8 cellular contexts compared by ENCODE assay signal in the genomic region with DNA sequence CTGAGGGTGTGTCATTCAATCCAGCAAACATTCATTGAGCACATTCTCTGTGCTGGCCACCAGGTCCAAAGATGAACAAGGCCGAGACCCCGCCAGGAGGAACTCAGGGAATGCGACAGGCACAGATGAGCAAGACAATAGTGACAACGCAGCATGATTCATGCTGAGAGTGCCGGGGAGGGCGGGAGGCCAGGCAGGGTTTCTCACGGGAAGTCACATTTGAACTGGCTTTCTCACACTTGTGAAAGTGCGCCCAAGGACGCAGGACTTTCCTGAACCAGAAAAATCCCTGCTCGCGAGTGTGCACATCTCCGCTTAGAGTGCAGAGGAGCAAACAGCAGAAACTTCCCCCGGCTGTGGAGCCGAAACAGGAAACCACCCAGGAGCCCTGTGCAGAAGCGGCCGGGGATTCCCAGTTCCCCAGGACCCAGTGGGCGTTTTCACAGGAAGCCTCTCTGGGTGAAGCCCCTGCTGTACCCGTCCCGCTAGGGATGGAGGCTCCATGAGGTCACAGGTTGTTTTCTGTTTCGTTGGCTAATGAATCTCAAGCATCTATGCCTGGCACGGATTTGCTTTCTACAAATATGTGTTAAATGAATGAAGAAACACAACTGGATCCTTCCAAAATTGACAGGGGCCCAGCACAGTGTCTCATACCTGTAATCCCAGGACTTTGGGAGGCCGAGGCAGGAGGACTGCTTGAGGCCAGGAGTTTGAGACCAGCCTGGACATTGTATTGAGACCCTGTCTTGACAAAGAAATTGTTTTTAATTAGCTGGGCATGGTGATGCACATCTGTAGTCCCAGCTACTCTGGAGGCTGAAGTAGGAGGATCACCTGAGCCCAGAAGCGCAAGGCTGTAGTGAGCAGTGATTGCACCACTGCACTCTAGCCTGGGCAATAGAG.
A peak's percentile ranks its signal among the peaks of the same experiment; 100 is the strongest.
DNase-seq lines count a peak whose midpoint lies in the region; ATAC-seq and TF ChIP-seq lines count a peak whose summit lies in the region.

No MANE protein-coding gene starts in this region.

- 11 to 16% methylated on average over 15 to 20 of the region's 23 CpGs for WGBS in esophagus squamous epithelium, 2 donors

- intact Hi-C loops in esophagus squamous epithelium (cut with DNase I): no loop called here

- H3K27me3 ChIP-seq in esophagus squamous epithelium: no peaks in the 10 kb centered on the region
- no peaks in the 10 kb centered on the region for H3K27me3 ChIP-seq in neuron (ENCODE audit: insufficient read depth, low read length)

- H3K4me3 ChIP-seq in GM12865 (ENCODE audit: low read depth, low read length): peak overlapping the region; percentile 72
- H3K4me3 ChIP-seq in esophagus squamous epithelium: peak overlapping the region in 3 of 4 donors; percentile 9 to 49 (median 33)
- H3K4me3 ChIP-seq in neuron (ENCODE audit: low read length): peak overlapping the region; percentile 36

- ATAC-seq in HG02642 (IDR thresholded peaks at IDR 0.05; ENCODE audit: poor library complexity, unreplicated experiment): peak; percentile 66

- peak overlapping the region; percentile 38 for H2AFZ ChIP-seq in neuron (ENCODE audit: low read depth, low read length)

- H3K9me3 ChIP-seq in esophagus squamous epithelium: no peaks in the 10 kb centered on the region
- H3K9me3 ChIP-seq in neuron (ENCODE audit: low read length): no peaks in the 10 kb centered on the region

- H3K36me3 ChIP-seq in esophagus squamous epithelium: no peaks in the 10 kb centered on the region
- H3K36me3 ChIP-seq in neuron (ENCODE audit: insufficient read depth, low read length): no peaks in the 10 kb centered on the region

- peak; percentile 98 for DNase-seq in GM12865 (ENCODE audit: low read depth)
- peak; percentile 88 for DNase-seq in NK-92 treated with Interleukin-12 subunit alpha and Interleukin-12 subunit beta, amount 100 ng/mL, for 24 hours (lab: John Stamatoyannopoulos, UW)
- DNase-seq in activated T-cell treated with anti-CD3 and anti-CD28 coated beads for 1 hour (ENCODE audit: low read depth): peak; percentile 59
- DNase-seq in esophagus squamous epithelium (lab: John Stamatoyannopoulos, UW): peak; percentile 8
- peak; percentile 36 for DNase-seq in stromal cell of bone marrow (ENCODE audit: low read depth)
- no peak for DNase-seq in NCI-H2227 treated with DMSO at 0.1 percent for 48 hours (lab: John Stamatoyannopoulos, UW)

- H3K4me1 ChIP-seq in esophagus squamous epithelium: peaks cover 5 to 31% (median 7%) of the 10 kb centered on the region in 3 donors
- H3K4me1 ChIP-seq in neuron (ENCODE audit: insufficient read depth, low read length): peaks cover 12% of the 10 kb centered on the region

- TF ChIP-seq POLR2A in esophagus squamous epithelium (IDR thresholded peaks at IDR 0.05): peak in 1 of 4 donors; percentile 18

- H3K27ac ChIP-seq in esophagus squamous epithelium: peak overlapping the region in 3 of 4 donors; percentile 22 to 71 (median 65)

- no peak for TF ChIP-seq CTCF in GM12865 (IDR thresholded peaks at IDR 0.05; ENCODE audit: insufficient read depth, low read depth, low read length, missing control alignments)
- no peak for TF ChIP-seq CTCF in esophagus squamous epithelium (IDR thresholded peaks at IDR 0.05)
